17 cellular contexts compared by ENCODE assay signal in genomic region chr2:201759567-201759966, GRCh38. TPM values are rescaled to one million over a fixed set of nuclear protein-coding genes. Genes with fewer than 3 reads are reported as not detected.
"Had no signal": no experiment of that assay in that cellular context is flagged by ENCODE, and none has a peak within 500 bp of the region (broad histone marks: within the 10 kb centered on the region; RNA-seq: fewer than 3 reads in every experiment).

No MANE protein-coding gene starts in this region.

- H3K4me3 ChIP-seq: upper lobe of right lung had no signal

- ATAC-seq: activated naive CD4-positive, alpha-beta T cell treated with anti-CD3 and anti-CD28 coated beads, Interleukin-2, amount 50 U/mL, for 72 hours; esophagus mucosa; left ventricle myocardium superior; upper lobe of right lung had no signal

- H3K27me3 ChIP-seq: upper lobe of right lung had no signal

- H3K9me3 ChIP-seq: upper lobe of right lung had no signal

- DNase-seq: activated CD4-positive, alpha-beta T cell treated with anti-CD3 and anti-CD28 coated beads for 1 hour; activated CD4-positive, alpha-beta T cell treated with anti-CD3 and anti-CD28 coated beads, Interleukin-2, amount 50 U/mL, for 4 hours; activated gamma-delta T cell treated with Interleukin-2 at 50 U/mL for 16 hours; amniotic stem cell; effector CD8-positive, alpha-beta T cell; left ventricle myocardium superior; nephron progenitor cell; occipital lobe; stimulated activated CD4-positive, alpha-beta T cell treated with anti-CD3 and anti-CD28 coated beads, Interleukin-12 subunit alpha, Interleukin-12 subunit beta, amount 100 ng/mL, for 4 hours; stimulated activated CD4-positive, alpha-beta T cell treated with anti-CD3 and anti-CD28 coated beads, Interleukin-1b, Interleukin-23, amount 100 ng/mL, for 48 hours; stimulated activated CD8-positive, alpha-beta memory T cell treated with anti-CD3 and anti-CD28 coated beads, Interleukin-4, amount 100 ng/mL, for 48 hours; stimulated activated naive CD4-positive, alpha-beta T cell; upper lobe of right lung; WERI-Rb-1 had no signal

- H3K4me1 ChIP-seq: upper lobe of right lung had no signal

RNA-seq across cellular contexts. Expression of gene CDK15, which starts 46.8 kb away (rescaled TPM):
- total RNA-seq: activated CD8-positive, alpha-beta memory T cell treated with anti-CD3 and anti-CD28 coated beads for 36 hours; activated naive CD4-positive, alpha-beta T cell treated with anti-CD3 and anti-CD28 coated beads, Interleukin-2, amount 50 U/mL, for 72 hours; occipital lobe had no signal
